ENCODE assay signal across 1 cellular context in the genomic region with DNA sequence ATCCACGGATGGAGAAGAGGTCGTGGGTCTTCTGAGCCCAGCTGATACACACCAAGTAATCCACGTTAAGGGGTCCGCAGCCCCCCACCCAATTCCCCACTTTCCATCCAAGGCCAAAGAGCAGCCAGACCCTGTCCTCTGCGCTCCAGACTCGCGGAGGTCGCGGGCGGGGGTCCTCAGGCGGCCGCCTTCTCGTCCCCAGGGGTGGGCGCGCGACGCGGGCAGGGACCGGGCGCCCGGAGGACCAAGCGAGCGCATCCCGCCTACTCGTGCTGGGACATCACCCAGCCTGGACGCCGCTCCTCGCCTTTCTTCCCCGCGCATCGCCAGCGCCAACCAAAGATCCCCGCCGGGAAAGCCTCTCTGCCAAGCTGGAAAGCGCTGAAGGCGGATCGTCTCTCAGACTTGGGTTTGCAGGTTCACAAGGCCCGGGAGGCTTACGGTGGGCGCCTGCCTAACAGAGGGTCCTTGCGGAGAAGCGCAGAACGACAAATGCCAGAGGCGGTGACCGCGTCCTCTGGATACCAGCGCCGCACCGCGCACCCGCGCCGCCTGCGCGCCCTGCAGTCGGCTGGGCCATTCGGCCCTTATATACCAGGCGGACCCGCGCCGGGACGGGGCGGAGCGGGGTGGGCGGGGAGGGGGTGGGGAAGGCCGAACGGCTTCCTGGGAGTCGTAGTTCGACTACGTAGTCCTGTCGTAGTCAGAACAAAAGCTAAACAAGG.
TF ChIP-seq lines count a peak whose summit lies in the region.

No MANE protein-coding gene starts in this region.

TF ChIP-seq in A549, 52 proteins besides CTCF, POLR2A, EP300 and RAD21 (continued from another document):
- TF ChIP-seq, protein P1, sequence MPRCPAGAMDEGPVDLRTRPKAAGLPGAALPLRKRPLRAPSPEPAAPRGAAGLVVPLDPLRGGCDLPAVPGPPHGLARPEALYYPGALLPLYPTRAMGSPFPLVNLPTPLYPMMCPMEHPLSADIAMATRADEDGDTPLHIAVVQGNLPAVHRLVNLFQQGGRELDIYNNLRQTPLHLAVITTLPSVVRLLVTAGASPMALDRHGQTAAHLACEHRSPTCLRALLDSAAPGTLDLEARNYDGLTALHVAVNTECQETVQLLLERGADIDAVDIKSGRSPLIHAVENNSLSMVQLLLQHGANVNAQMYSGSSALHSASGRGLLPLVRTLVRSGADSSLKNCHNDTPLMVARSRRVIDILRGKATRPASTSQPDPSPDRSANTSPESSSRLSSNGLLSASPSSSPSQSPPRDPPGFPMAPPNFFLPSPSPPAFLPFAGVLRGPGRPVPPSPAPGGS (IDR thresholded peaks at IDR 0.05) = peak; percentile 100
- no peak for TF ChIP-seq FOSL2 (IDR thresholded peaks at IDR 0.05)
- peak; percentile 46; the same call in 1 of the 2 replicates for TF ChIP-seq FOSL2 (CRISPR knock-in tag; IDR thresholded peaks at IDR 0.05)
- 0 out of 2 replicates have a peak, but pooled peaks have one; percentile 44 for TF ChIP-seq HOXB5 (CRISPR knock-in tag; IDR thresholded peaks at IDR 0.05)
- no peak for TF ChIP-seq SREBF2 (IDR thresholded peaks at IDR 0.05)
- no peak for TF ChIP-seq ZC3H11A (IDR thresholded peaks at IDR 0.05)
- TF ChIP-seq RNF2 (IDR thresholded peaks at IDR 0.05; ENCODE audit: borderline replicate concordance, low read depth) = peak; percentile 86
- TF ChIP-seq, protein P2, sequence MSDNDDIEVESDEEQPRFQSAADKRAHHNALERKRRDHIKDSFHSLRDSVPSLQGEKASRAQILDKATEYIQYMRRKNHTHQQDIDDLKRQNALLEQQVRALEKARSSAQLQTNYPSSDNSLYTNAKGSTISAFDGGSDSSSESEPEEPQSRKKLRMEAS (IDR thresholded peaks at IDR 0.05) = peak; percentile 75; the same call in 1 of the 2 replicates
- peak; percentile 68 for TF ChIP-seq HDAC2 (IDR thresholded peaks at IDR 0.05)
- peak; percentile 84; the same call in 1 of the 2 replicates for TF ChIP-seq TP53 (CRISPR knock-in tag; IDR thresholded peaks at IDR 0.05)
- TF ChIP-seq, protein P3, sequence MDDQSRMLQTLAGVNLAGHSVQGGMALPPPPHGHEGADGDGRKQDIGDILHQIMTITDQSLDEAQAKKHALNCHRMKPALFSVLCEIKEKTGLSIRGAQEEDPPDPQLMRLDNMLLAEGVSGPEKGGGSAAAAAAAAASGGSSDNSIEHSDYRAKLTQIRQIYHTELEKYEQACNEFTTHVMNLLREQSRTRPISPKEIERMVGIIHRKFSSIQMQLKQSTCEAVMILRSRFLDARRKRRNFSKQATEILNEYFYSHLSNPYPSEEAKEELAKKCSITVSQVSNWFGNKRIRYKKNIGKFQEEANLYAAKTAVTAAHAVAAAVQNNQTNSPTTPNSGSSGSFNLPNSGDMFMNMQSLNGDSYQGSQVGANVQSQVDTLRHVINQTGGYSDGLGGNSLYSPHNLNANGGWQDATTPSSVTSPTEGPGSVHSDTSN (IDR thresholded peaks at IDR 0.05) = peak; percentile 75; the same call in 1 of the 2 replicates
- no peak for TF ChIP-seq CBX2 (IDR thresholded peaks at IDR 0.05; ENCODE audit: borderline replicate concordance, low read depth)
- no peak for TF ChIP-seq POLR2AphosphoS2 (conservative IDR thresholded peaks at IDR 0.05; ENCODE audit: low read length)
- TF ChIP-seq, protein P4, sequence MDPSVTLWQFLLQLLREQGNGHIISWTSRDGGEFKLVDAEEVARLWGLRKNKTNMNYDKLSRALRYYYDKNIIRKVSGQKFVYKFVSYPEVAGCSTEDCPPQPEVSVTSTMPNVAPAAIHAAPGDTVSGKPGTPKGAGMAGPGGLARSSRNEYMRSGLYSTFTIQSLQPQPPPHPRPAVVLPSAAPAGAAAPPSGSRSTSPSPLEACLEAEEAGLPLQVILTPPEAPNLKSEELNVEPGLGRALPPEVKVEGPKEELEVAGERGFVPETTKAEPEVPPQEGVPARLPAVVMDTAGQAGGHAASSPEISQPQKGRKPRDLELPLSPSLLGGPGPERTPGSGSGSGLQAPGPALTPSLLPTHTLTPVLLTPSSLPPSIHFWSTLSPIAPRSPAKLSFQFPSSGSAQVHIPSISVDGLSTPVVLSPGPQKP (IDR thresholded peaks at IDR 0.05; ENCODE audit: low read depth, low read length) = no peak
- peak; percentile 11 for TF ChIP-seq ZFP36 (IDR thresholded peaks at IDR 0.05; ENCODE audit: borderline replicate concordance, partially characterized antibody)
- peak; percentile 96; the same call in 1 of the 2 replicates for TF ChIP-seq HOXA7 (CRISPR knock-in tag; IDR thresholded peaks at IDR 0.05)
- peak; percentile 99 for TF ChIP-seq TFCP2L1 (CRISPR knock-in tag; IDR thresholded peaks at IDR 0.05)
- TF ChIP-seq HOXB13 (CRISPR knock-in tag; IDR thresholded peaks at IDR 0.05; ENCODE audit: low read depth) = no peak
- TF ChIP-seq KDM5A (IDR thresholded peaks at IDR 0.05) = 0 out of 2 replicates have a peak, but pooled peaks have one; percentile 23
- peak; percentile 94 for TF ChIP-seq FOSB (CRISPR knock-in tag; IDR thresholded peaks at IDR 0.05)
- no peak; the same call in 1 of the 2 replicates for TF ChIP-seq MYC (IDR thresholded peaks at IDR 0.05; ENCODE audit: borderline replicate concordance, low read length)
- TF ChIP-seq EHF (CRISPR knock-in tag; IDR thresholded peaks at IDR 0.05) = 0 out of 2 replicates have a peak, but pooled peaks have one; percentile 46
- TF ChIP-seq, protein P5, sequence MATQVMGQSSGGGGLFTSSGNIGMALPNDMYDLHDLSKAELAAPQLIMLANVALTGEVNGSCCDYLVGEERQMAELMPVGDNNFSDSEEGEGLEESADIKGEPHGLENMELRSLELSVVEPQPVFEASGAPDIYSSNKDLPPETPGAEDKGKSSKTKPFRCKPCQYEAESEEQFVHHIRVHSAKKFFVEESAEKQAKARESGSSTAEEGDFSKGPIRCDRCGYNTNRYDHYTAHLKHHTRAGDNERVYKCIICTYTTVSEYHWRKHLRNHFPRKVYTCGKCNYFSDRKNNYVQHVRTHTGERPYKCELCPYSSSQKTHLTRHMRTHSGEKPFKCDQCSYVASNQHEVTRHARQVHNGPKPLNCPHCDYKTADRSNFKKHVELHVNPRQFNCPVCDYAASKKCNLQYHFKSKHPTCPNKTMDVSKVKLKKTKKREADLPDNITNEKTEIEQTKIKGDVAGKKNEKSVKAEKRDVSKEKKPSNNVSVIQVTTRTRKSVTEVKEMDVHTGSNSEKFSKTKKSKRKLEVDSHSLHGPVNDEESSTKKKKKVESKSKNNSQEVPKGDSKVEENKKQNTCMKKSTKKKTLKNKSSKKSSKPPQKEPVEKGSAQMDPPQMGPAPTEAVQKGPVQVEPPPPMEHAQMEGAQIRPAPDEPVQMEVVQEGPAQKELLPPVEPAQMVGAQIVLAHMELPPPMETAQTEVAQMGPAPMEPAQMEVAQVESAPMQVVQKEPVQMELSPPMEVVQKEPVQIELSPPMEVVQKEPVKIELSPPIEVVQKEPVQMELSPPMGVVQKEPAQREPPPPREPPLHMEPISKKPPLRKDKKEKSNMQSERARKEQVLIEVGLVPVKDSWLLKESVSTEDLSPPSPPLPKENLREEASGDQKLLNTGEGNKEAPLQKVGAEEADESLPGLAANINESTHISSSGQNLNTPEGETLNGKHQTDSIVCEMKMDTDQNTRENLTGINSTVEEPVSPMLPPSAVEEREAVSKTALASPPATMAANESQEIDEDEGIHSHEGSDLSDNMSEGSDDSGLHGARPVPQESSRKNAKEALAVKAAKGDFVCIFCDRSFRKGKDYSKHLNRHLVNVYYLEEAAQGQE (IDR thresholded peaks at IDR 0.05) = peak; percentile 45; the same call in 1 of the 2 replicates
- TF ChIP-seq RARB (CRISPR knock-in tag; IDR thresholded peaks at IDR 0.05) = peak; percentile 93
